11 cellular contexts compared by ENCODE assay signal in the genomic region with DNA sequence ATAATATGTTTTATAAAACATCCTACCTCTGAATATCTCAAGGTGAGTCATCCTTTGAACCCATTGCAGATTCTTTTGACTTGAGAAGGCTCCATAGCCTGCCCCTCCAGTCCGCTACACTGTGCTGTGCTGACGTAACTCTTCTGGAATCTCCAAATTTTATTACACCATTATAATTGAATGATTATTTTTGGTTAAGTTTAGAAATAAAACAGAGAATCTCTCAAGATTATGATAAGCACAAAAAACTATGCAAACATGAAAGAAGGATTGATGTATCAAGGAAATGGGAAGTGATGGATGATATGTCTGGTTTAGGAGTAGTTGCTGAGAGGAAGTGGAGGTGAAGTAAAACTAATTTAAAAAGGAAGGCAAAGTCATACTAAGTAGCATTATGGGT.
"Had no signal": no experiment of that assay in that cellular context is flagged by ENCODE, and none has a peak within 500 bp of the region (broad histone marks: within the 10 kb centered on the region; RNA-seq: fewer than 3 reads in every experiment).

No MANE protein-coding gene starts in this region.

- H3K9ac ChIP-seq: GM23248 had no signal

- H2AFZ ChIP-seq: GM23248, GM23338 had no signal

- H3K9me3 ChIP-seq: HAP-1 had no signal

- H3K4me2 ChIP-seq: GM23338 had no signal

- DNase-seq: GM23248, GOT3, H7, H9, HCEC 1CT, HFFc6 had no signal

- H3K4me3 ChIP-seq: GM23248, GM23338, HAP-1 had no signal

- H3K4me1 Mint-ChIP-seq: GM23338, H9 had no signal

- ATAC-seq: GM23338, HCT116 had no signal

- H3K9me3 Mint-ChIP-seq: GM23338, H9 had no signal

- H3K27ac Mint-ChIP-seq: GM23338, H9, HFFc6 had no signal

- H3K4me3 Mint-ChIP-seq: GM23338, H9, HFFc6 had no signal

- H3K4me1 ChIP-seq: HAP-1 had no signal

- H3K27ac ChIP-seq: GM23248 had no signal

- H3K36me3 ChIP-seq: HAP-1 had no signal

- FAIRE-seq: H1, H54 had no signal
